In genomic region chr4:185344743-185345538, GRCh38 we compare ENCODE assay signal across 8 cellular contexts. TPM values are rescaled to one million over a fixed set of nuclear protein-coding genes. Genes with fewer than 3 reads are reported as not detected.
DNase-seq lines count a peak whose midpoint lies in the region; ATAC-seq and TF ChIP-seq lines count a peak whose summit lies in the region.

No MANE protein-coding gene starts in this region.

- H3K36me3 ChIP-seq in SK-N-SH (replicated peaks in 1 of 2; ENCODE audit: control insufficient read depth in 1 of 2, insufficient read depth in 2 of 2, low read length in 1 of 2): peaks cover 10 to 48% of the 10 kb centered on the region in 2 experiments
- H3K36me3 ChIP-seq in osteoblast (ENCODE audit: insufficient read depth, low read length): peaks cover 47% of the 10 kb centered on the region

- TF ChIP-seq RAD21 in SK-N-SH (IDR thresholded peaks at IDR 0.05; ENCODE audit: low read length): no peak

- peak; percentile 36 for ATAC-seq in GM18520 (IDR thresholded peaks at IDR 0.05; ENCODE audit: unreplicated experiment)
- ATAC-seq in HG02571 (IDR thresholded peaks at IDR 0.05; ENCODE audit: unreplicated experiment): peak; percentile 38

- H4K20me1 ChIP-seq in SK-N-SH (ENCODE audit: insufficient read depth) (no peaks in the 10 kb centered on the region), osteoblast (ENCODE audit: insufficient read depth, low read length) (no peaks in the 10 kb centered on the region)

- peak overlapping the region; percentile 63 for H3K4me2 ChIP-seq in SK-N-SH
- H3K4me2 ChIP-seq in osteoblast (ENCODE audit: insufficient read depth, low read length): peak overlapping the region; percentile 54

- peaks cover 37% of the 10 kb centered on the region for H3F3A ChIP-seq in SK-N-SH (replicated peaks; ENCODE audit: insufficient read depth)

- no peaks in the 10 kb centered on the region for H3K79me2 ChIP-seq in SK-N-SH (ENCODE audit: insufficient read depth)
- H3K79me2 ChIP-seq in osteoblast (ENCODE audit: insufficient read depth, low read length): no peaks in the 10 kb centered on the region

- CTCF ChIA-PET in SK-N-SH (lab: Yijun Ruan, JAX): interaction anchor here (1.0 kb wide), 1 partner anchor 9 kb away, joined by 3 read pairs; no protein-coding TSS in a partner anchor

- H3K4me3 ChIP-seq in SK-N-SH (ENCODE audit: low read depth in 2 of 2, low read length in 1 of 2) (no peak overlapping the region), osteoblast (ENCODE audit: insufficient read depth, low read length) (no peak overlapping the region)

- TF ChIP-seq EP300 in SK-N-SH (IDR thresholded peaks at IDR 0.05; ENCODE audit: borderline replicate concordance in 1 of 2, low read depth in 1 of 2, low read length in 1 of 2): no peak

- H3K9ac ChIP-seq in SK-N-SH: peak overlapping the region; percentile 35; the same call in 1 of the 2 replicates

- H3K4me1 ChIP-seq in SK-N-SH (ENCODE audit: control insufficient read depth in 1 of 2, insufficient read depth in 2 of 2, low read depth in 1 of 2, low read length in 1 of 2) (peaks cover 10 to 13% of the 10 kb centered on the region in 2 experiments), osteoblast (ENCODE audit: insufficient read depth, low read length) (peaks cover 23% of the 10 kb centered on the region)

- DNase-seq in SK-N-SH (no peak), osteoblast (ENCODE audit: insufficient read length, low spot score, missing footprints) (no peak), DMS 273 treated with DMSO at 0.1 percent for 48 hours (lab: John Stamatoyannopoulos, UW) (no peak), NCI-H2227 treated with DMSO at 0.1 percent for 48 hours (lab: John Stamatoyannopoulos, UW) (no peak), SK-N-DZ (ENCODE audit: low spot score) (no peak), amygdala (lab: John Stamatoyannopoulos, UW) (no peak)

- POLR2A ChIA-PET in SK-N-SH (lab: Yijun Ruan, JAX): interaction anchor here (0.5 kb wide), 1 partner anchor 305 kb away, joined by 4 read pairs; no protein-coding TSS in a partner anchor

- H3K9me2 ChIP-seq in SK-N-SH: no peaks in the 10 kb centered on the region

- H2AFZ ChIP-seq in SK-N-SH (ENCODE audit: low read depth) (no peak overlapping the region), osteoblast (ENCODE audit: low read length) (no peak overlapping the region)

- H3K27me3 ChIP-seq in SK-N-SH (ENCODE audit: insufficient read depth) (no peaks in the 10 kb centered on the region), osteoblast (ENCODE audit: insufficient read depth, low read length) (no peaks in the 10 kb centered on the region)

- H3K27ac ChIP-seq in SK-N-SH (ENCODE audit: low read depth in 2 of 2, low read length in 1 of 2) (peak overlapping the region; percentile 89 to 92), osteoblast (ENCODE audit: low read depth, low read length) (peak overlapping the region; percentile 84)

- WGBS in SK-N-SH (ENCODE audit: low lambda C conversion rate): 81% methylated on average over 6 of the region's 6 CpGs

- no peak for TF ChIP-seq CTCF in SK-N-SH (IDR thresholded peaks at IDR 0.05)
- no peak for TF ChIP-seq CTCF in osteoblast (IDR thresholded peaks at IDR 0.05; ENCODE audit: extremely low read depth, low read depth, low read length)

- no peaks in the 10 kb centered on the region for H3K9me3 ChIP-seq in SK-N-SH
- H3K9me3 ChIP-seq in osteoblast (ENCODE audit: low read depth, low read length): no peaks in the 10 kb centered on the region

TF ChIP-seq in SK-N-SH, 30 proteins besides CTCF, POLR2A, EP300 and RAD21:
- TF ChIP-seq JUND (IDR thresholded peaks at IDR 0.05) (no peak), FOSL2 (IDR thresholded peaks at IDR 0.05; ENCODE audit: borderline replicate concordance, low read depth) (peak; percentile 27; the same call in 1 of the 2 replicates), GABPA (IDR thresholded peaks at IDR 0.05; ENCODE audit: low read depth) (no peak), IRF3 (IDR thresholded peaks at IDR 0.05; ENCODE audit: low read depth, low read length) (no peak)
TF ChIP-seq in SK-N-SH: peak in this region for 1.

RNA-seq across cellular contexts. Expression of gene LRP2BP, which starts 50.8 kb away (rescaled TPM):
- 0.30 and 0.52 TPM in 2 replicates for polyA plus RNA-seq in SK-N-SH (2012; rRNA removed)
- polyA plus RNA-seq in SK-N-SH (2012; cell fraction: cytosol; rRNA removed): 0.08 and 0.14 TPM in 2 replicates
- polyA plus RNA-seq in SK-N-SH (2012; cell fraction: nucleus; rRNA removed): 2.5 and 3.8 TPM in 2 replicates
- total RNA-seq in osteoblast: 1.4 and 1.5 TPM in 2 replicates
- 0.07 and 0.33 TPM in 2 replicates for polyA plus RNA-seq in SK-N-DZ (2014; cell fraction: cytosol; rRNA removed)
- polyA plus RNA-seq in SK-N-DZ (2014; cell fraction: nucleus; rRNA removed): 0.69 and 1.5 TPM in 2 replicates

RNA-seq across cellular contexts. Expression of gene ANKRD37, which starts 51.7 kb away (rescaled TPM):
- polyA plus RNA-seq in SK-N-SH (2012; rRNA removed): 10.1 and 11.6 TPM in 2 replicates
- polyA plus RNA-seq in SK-N-SH (2012; cell fraction: cytosol; rRNA removed): 9.4 and 11.7 TPM in 2 replicates
- 20.5 and 22.3 TPM in 2 replicates for polyA plus RNA-seq in SK-N-SH (2012; cell fraction: nucleus; rRNA removed)
- 15.6 and 22.8 TPM in 2 replicates for total RNA-seq in osteoblast
- 1.8 and 11.5 TPM in 2 replicates for polyA plus RNA-seq in SK-N-DZ (2014; cell fraction: cytosol; rRNA removed)
- 7.9 and 8.3 TPM in 2 replicates for polyA plus RNA-seq in SK-N-DZ (2014; cell fraction: nucleus; rRNA removed)
